In genomic region chr2:127219716-127220090, GRCh38 we compare ENCODE assay signal across 2 cellular contexts.
TF ChIP-seq lines count a peak whose summit lies in the region.

No MANE protein-coding gene starts in this region.

TF ChIP-seq in IMR-90, 13 proteins besides CTCF, POLR2A, EP300 and RAD21:
- TF ChIP-seq RFX5 (IDR thresholded peaks at IDR 0.05; ENCODE audit: low read depth, low read length) (no peak), MAFK (IDR thresholded peaks at IDR 0.05; ENCODE audit: low read depth, low read length) (no peak), MAZ (IDR thresholded peaks at IDR 0.05; ENCODE audit: borderline replicate concordance, low read depth, low read length) (no peak), BHLHE40 (IDR thresholded peaks at IDR 0.05; ENCODE audit: low read depth, low read length) (no peak)

TF ChIP-seq in H1, 55 proteins besides CTCF, POLR2A, EP300 and RAD21:
- 0 out of 4 replicates have a peak, but pooled peaks of 1 of the 2 experiments have one; percentile 14 for TF ChIP-seq SIN3A (conservative IDR thresholded peaks at IDR 0.05 in 1 of 2, IDR thresholded peaks at IDR 0.05 in 1 of 2; ENCODE audit: low read depth in 1 of 2, low read length in 2 of 2)
- TF ChIP-seq CBX5 (IDR thresholded peaks at IDR 0.05; ENCODE audit: low read depth, low read length), result no peak
- TF ChIP-seq JUN (IDR thresholded peaks at IDR 0.05; ENCODE audit: low read depth, low read length), result no peak
- no peak for TF ChIP-seq KDM5A (IDR thresholded peaks at IDR 0.05; ENCODE audit: low read length)
- TF ChIP-seq EGR1 (IDR thresholded peaks at IDR 0.05; ENCODE audit: borderline replicate concordance, low read depth, low read length), result peak; percentile 40; the same call in 1 of the 2 replicates
- TF ChIP-seq PHF8 (conservative IDR thresholded peaks at IDR 0.05; ENCODE audit: low read depth, low read length), result peak; percentile 48
- TF ChIP-seq ATF2 (IDR thresholded peaks at IDR 0.05; ENCODE audit: low read length), result no peak
- TF ChIP-seq KDM4A (IDR thresholded peaks at IDR 0.05; ENCODE audit: low read depth, low read length, severe bottlenecking), result no peak
- TF ChIP-seq HDAC6 (IDR thresholded peaks at IDR 0.05; ENCODE audit: low read depth, low read length), result no peak
- TF ChIP-seq, protein P1, sequence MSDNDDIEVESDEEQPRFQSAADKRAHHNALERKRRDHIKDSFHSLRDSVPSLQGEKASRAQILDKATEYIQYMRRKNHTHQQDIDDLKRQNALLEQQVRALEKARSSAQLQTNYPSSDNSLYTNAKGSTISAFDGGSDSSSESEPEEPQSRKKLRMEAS (IDR thresholded peaks at IDR 0.05), result 0 out of 2 replicates have a peak, but pooled peaks have one; percentile 4
- no peak for TF ChIP-seq KDM1A (IDR thresholded peaks at IDR 0.05; ENCODE audit: borderline replicate concordance, low read length)
